Comparison of ENCODE assay signal across 26 cellular contexts in genomic region chr4:7686166-7686870, GRCh38.
"Had no signal": no experiment of that assay in that cellular context is flagged by ENCODE, and none has a peak within 500 bp of the region (broad histone marks: within the 10 kb centered on the region; RNA-seq: fewer than 3 reads in every experiment).

No MANE protein-coding gene starts in this region.

- H3K4me2 ChIP-seq: smooth muscle cell had no signal

- H3K4me1 ChIP-seq: left lung, parathyroid adenoma, right atrium auricular region, right lobe of liver, tibial nerve, uterus had no signal

- H3K27ac ChIP-seq: left lung, parathyroid adenoma, right atrium auricular region, right lobe of liver, tibial nerve, uterus had no signal

- H3K36me3 ChIP-seq: left lung, right atrium auricular region, right lobe of liver, uterus had no signal

- H3K9me3 Mint-ChIP-seq: immature natural killer cell; memory B cell; natural killer cell treated with Interleukin-12 subunit alpha and Interleukin-12 subunit beta and Interleukin-15 and Interleukin-18, amount 100 ng/mL, for 72 hours; stimulated activated memory B cell treated with anti-CD40 and anti-IgM and Interleukin-4, amounts not matched to agents 10 μg/mL and 1 μg/mL and 100 μg/mL, for 72 hours; type B pancreatic cell had no signal

- H3K4me3 ChIP-seq: left lung, mucosa of descending colon, right atrium auricular region, right lobe of liver, smooth muscle cell, tibial nerve, uterus had no signal

- H3K27me3 ChIP-seq: left lung, right atrium auricular region, right lobe of liver, tibial nerve, uterus had no signal

- FAIRE-seq: islet of Langerhans, kidney had no signal

- H3K4me3 Mint-ChIP-seq: immature natural killer cell; memory B cell; naive thymus-derived CD4-positive, alpha-beta T cell; natural killer cell treated with Interleukin-12 subunit alpha and Interleukin-12 subunit beta and Interleukin-15 and Interleukin-18, amount 100 ng/mL, for 72 hours; stimulated activated memory B cell treated with anti-CD40 and anti-IgM and Interleukin-4, amounts not matched to agents 10 μg/mL and 1 μg/mL and 100 μg/mL, for 72 hours; stimulated activated naive CD8-positive, alpha-beta T cell treated with anti-CD3 and anti-CD28 coated beads, Interleukin-15, amount 100 ng/mL, for 72 hours; type B pancreatic cell had no signal

- DNase-seq: hypothalamus; immature natural killer cell; kidney; left colon; midbrain; naive thymus-derived CD4-positive, alpha-beta T cell; stimulated activated CD4-positive, alpha-beta T cell treated with anti-CD3 and anti-CD28 coated beads, Interleukin-1b, Interleukin-23, amount 100 ng/mL, for 48 hours; stimulated activated CD4-positive, alpha-beta T cell treated with anti-CD3 and anti-CD28 coated beads, Interleukin-2, amount 100 ng/mL, for 48 hours; stimulated activated CD4-positive, alpha-beta T cell treated with anti-CD3 and anti-CD28 coated beads, Interleukin-4, amount 100 ng/mL, for 4 hours; stimulated activated CD8-positive, alpha-beta memory T cell treated with anti-CD3 and anti-CD28 coated beads, Interleukin-4, amount 100 ng/mL, for 48 hours; stimulated activated naive CD4-positive, alpha-beta T cell treated with Interleukin-2 at 50 U/mL for 16 hours; stimulated activated naive CD8-positive, alpha-beta T cell treated with anti-CD3 and anti-CD28 coated beads, Interleukin-15, amount 100 ng/mL, for 72 hours; substantia nigra; uterus had no signal

- ATAC-seq: left colon; left lung; mucosa of descending colon; naive thymus-derived CD4-positive, alpha-beta T cell; natural killer cell treated with Interleukin-12 subunit alpha and Interleukin-12 subunit beta and Interleukin-15 and Interleukin-18, amount 100 ng/mL, for 72 hours; right lobe of liver; stimulated activated memory B cell treated with anti-CD40 and anti-IgM and Interleukin-4, amounts not matched to agents 10 μg/mL and 1 μg/mL and 100 μg/mL, for 72 hours; stimulated activated naive CD8-positive, alpha-beta T cell treated with anti-CD3 and anti-CD28 coated beads, Interleukin-15, amount 100 ng/mL, for 72 hours had no signal

- H3K9me3 ChIP-seq: mucosa of descending colon, right lobe of liver had no signal

- H3K27me3 Mint-ChIP-seq: memory B cell; naive thymus-derived CD4-positive, alpha-beta T cell; natural killer cell treated with Interleukin-12 subunit alpha and Interleukin-12 subunit beta and Interleukin-15 and Interleukin-18, amount 100 ng/mL, for 72 hours; stimulated activated memory B cell treated with anti-CD40 and anti-IgM and Interleukin-4, amounts not matched to agents 10 μg/mL and 1 μg/mL and 100 μg/mL, for 72 hours; stimulated activated naive CD8-positive, alpha-beta T cell treated with anti-CD3 and anti-CD28 coated beads, Interleukin-15, amount 100 ng/mL, for 72 hours; type B pancreatic cell had no signal

- H3K4me1 Mint-ChIP-seq: immature natural killer cell; memory B cell; naive thymus-derived CD4-positive, alpha-beta T cell; stimulated activated memory B cell treated with anti-CD40 and anti-IgM and Interleukin-4, amounts not matched to agents 10 μg/mL and 1 μg/mL and 100 μg/mL, for 72 hours; stimulated activated naive CD8-positive, alpha-beta T cell treated with anti-CD3 and anti-CD28 coated beads, Interleukin-15, amount 100 ng/mL, for 72 hours had no signal

- H3K36me3 Mint-ChIP-seq: memory B cell; naive thymus-derived CD4-positive, alpha-beta T cell; natural killer cell treated with Interleukin-12 subunit alpha and Interleukin-12 subunit beta and Interleukin-15 and Interleukin-18, amount 100 ng/mL, for 72 hours; stimulated activated memory B cell treated with anti-CD40 and anti-IgM and Interleukin-4, amounts not matched to agents 10 μg/mL and 1 μg/mL and 100 μg/mL, for 72 hours had no signal

- H3K27ac Mint-ChIP-seq: memory B cell; natural killer cell treated with Interleukin-12 subunit alpha and Interleukin-12 subunit beta and Interleukin-15 and Interleukin-18, amount 100 ng/mL, for 72 hours; stimulated activated memory B cell treated with anti-CD40 and anti-IgM and Interleukin-4, amounts not matched to agents 10 μg/mL and 1 μg/mL and 100 μg/mL, for 72 hours; stimulated activated naive CD8-positive, alpha-beta T cell treated with anti-CD3 and anti-CD28 coated beads, Interleukin-15, amount 100 ng/mL, for 72 hours; type B pancreatic cell had no signal

- H3K9ac ChIP-seq: parathyroid adenoma had no signal

- H2AFZ ChIP-seq: parathyroid adenoma had no signal
